In genomic region chr5:87243161-87243877, GRCh38 we compare ENCODE assay signal across 12 cellular contexts. TPM values are rescaled to one million over a fixed set of nuclear protein-coding genes. Genes with fewer than 3 reads are reported as not detected.
DNase-seq lines count a peak whose midpoint lies in the region; ATAC-seq, FAIRE-seq and TF ChIP-seq lines count a peak whose summit lies in the region.
"Had no signal": no experiment of that assay in that cellular context is flagged by ENCODE, and none has a peak within 500 bp of the region (broad histone marks: within the 10 kb centered on the region; RNA-seq: fewer than 3 reads in every experiment).

No MANE protein-coding gene starts in this region.

- intact Hi-C loops in HepG2 (cut with micrococcal nuclease; ENCODE audit: unreplicated experiment) = no loop called here

- TF ChIP-seq POLR2A in HepG2 (IDR thresholded peaks at IDR 0.05; ENCODE audit: insufficient read depth in 1 of 2, low read depth in 2 of 2, low read length in 2 of 2) = no peak

- H3K27ac ChIP-seq in HepG2 (ENCODE audit: extremely low read length, insufficient read depth, low read length) = no peak overlapping the region

- CTCF ChIA-PET in HepG2 (lab: Yijun Ruan, JAX; ENCODE audit: low intra/inter-chr PET ratio, low total read pairs) = no interaction called here

- TF ChIP-seq CTCF in astrocyte of the cerebellum (IDR thresholded peaks at IDR 0.05; ENCODE audit: low read depth, low read length, missing control alignments) (no peak), HepG2 (CRISPR knock-in tag; IDR thresholded peaks at IDR 0.05) (no peak)

- no TSS peak for BruUV-seq in HepG2 (replicated peaks; lab: Mats Ljungman, UMichigan)

- no peaks in the 10 kb centered on the region for H3K36me3 ChIP-seq in HepG2 (replicated peaks in 1 of 2; ENCODE audit: control insufficient read depth in 1 of 2, insufficient read depth in 2 of 2, low read length in 2 of 2)

- in situ Hi-C loops in astrocyte of the cerebellum (cut with HindIII; ENCODE audit: low sequenced_read_pairs) (no loop called here), HepG2 (cut with HindIII; ENCODE audit: extremely low pct_ligation_motif_present, low pct_unique_long_range_greater_than_20kb) (no loop called here)

- no peak for TF ChIP-seq RAD21 in HepG2 (CRISPR knock-in tag; IDR thresholded peaks at IDR 0.05)

- POLR2A ChIA-PET in HepG2 (lab: Yijun Ruan, JAX) = no interaction called here

- H3K9me3 ChIP-seq in HepG2 (ENCODE audit: low read length) = no peaks in the 10 kb centered on the region

- ATAC-seq in HG03442 (IDR thresholded peaks at IDR 0.05; ENCODE audit: unreplicated experiment) (peak; percentile 29), HepG2 (peak; percentile 32; the same call in 1 of the 3 replicates), GM21526 (IDR thresholded peaks at IDR 0.05; ENCODE audit: low FRiP score, unreplicated experiment) (no peak)

- H3K9ac ChIP-seq in HepG2 (ENCODE audit: insufficient read depth, low read depth, low read length) = no peak overlapping the region

- H3K4me3 ChIP-seq in astrocyte of the cerebellum (ENCODE audit: low read depth, low read length) (no peak overlapping the region), HepG2 (replicated peaks in 1 of 3; ENCODE audit: insufficient read depth in 1 of 3, low read depth in 2 of 3, low read length in 3 of 3) (no peak overlapping the region)

- no peak for FAIRE-seq in HepG2 (lab: Jason Lieb, UNC)

- H3K79me2 ChIP-seq in HepG2 (ENCODE audit: insufficient read depth, low read length) = no peaks in the 10 kb centered on the region

- H3K4me1 ChIP-seq in HepG2 (ENCODE audit: insufficient read depth, low read length) = no peaks in the 10 kb centered on the region

- 1% methylated on average over 3 of the region's 3 CpGs for whole genome bisulfite sequencing in HepG2 (ENCODE audit: low lambda C conversion rate)

- no peak for TF ChIP-seq EP300 in HepG2 (IDR thresholded peaks at IDR 0.05; ENCODE audit: low read depth in 2 of 2, low read length in 2 of 2)
- TF ChIP-seq EP300 in HepG2 (CRISPR knock-in tag; IDR thresholded peaks at IDR 0.05; ENCODE audit: borderline replicate concordance) = no peak

- no peaks in the 10 kb centered on the region for H4K20me1 ChIP-seq in HepG2 (ENCODE audit: insufficient read depth, low read length)

- no peak overlapping the region for H3K4me2 ChIP-seq in HepG2 (ENCODE audit: low read depth, low read length)

- DNase-seq in AG08395 (ENCODE audit: low spot score) (peak; percentile 62), astrocyte of the cerebellum (ENCODE audit: low read depth) (peak; percentile 6), HepG2 (ENCODE audit: low spot score) (peak; percentile 6)
- DNase-seq in stimulated activated naive CD4-positive, alpha-beta T cell treated with Interleukin-2 at 50 U/mL for 16 hours (lab: John Stamatoyannopoulos, UW) = no peak
- DNase-seq in stimulated activated CD4-positive, alpha-beta T cell treated with anti-CD3 and anti-CD28 coated beads, Interleukin-2, amount 100 ng/mL, for 48 hours = no peak
- no peak for DNase-seq in NK-92 treated with Interleukin-12 subunit alpha and Interleukin-12 subunit beta, amount 100 ng/mL, for 24 hours (lab: John Stamatoyannopoulos, UW)
- DNase-seq: COR-L47, erythroblast, NCI-H1417 treated with DMSO at 0.1 percent for 48 hours, nephron progenitor cell had no signal

- no peak overlapping the region for H2AFZ ChIP-seq in HepG2 (ENCODE audit: low read length)

- no peaks in the 10 kb centered on the region for H3K27me3 ChIP-seq in HepG2 (ENCODE audit: control insufficient read depth in 1 of 2, insufficient read depth in 2 of 2, low read length in 2 of 2)

TF ChIP-seq in HepG2, 621 proteins besides CTCF, POLR2A, EP300 and RAD21:
- TF ChIP-seq MED13 (CRISPR knock-in tag; IDR thresholded peaks at IDR 0.05) (no peak), FOSL2 (CRISPR knock-in tag; IDR thresholded peaks at IDR 0.05) (0 out of 2 replicates have a peak, but pooled peaks have one; percentile 21)
- TF ChIP-seq, protein P1, sequence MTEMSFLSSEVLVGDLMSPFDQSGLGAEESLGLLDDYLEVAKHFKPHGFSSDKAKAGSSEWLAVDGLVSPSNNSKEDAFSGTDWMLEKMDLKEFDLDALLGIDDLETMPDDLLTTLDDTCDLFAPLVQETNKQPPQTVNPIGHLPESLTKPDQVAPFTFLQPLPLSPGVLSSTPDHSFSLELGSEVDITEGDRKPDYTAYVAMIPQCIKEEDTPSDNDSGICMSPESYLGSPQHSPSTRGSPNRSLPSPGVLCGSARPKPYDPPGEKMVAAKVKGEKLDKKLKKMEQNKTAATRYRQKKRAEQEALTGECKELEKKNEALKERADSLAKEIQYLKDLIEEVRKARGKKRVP (CRISPR knock-in tag; IDR thresholded peaks at IDR 0.05) = no peak
- TF ChIP-seq, protein P2, sequence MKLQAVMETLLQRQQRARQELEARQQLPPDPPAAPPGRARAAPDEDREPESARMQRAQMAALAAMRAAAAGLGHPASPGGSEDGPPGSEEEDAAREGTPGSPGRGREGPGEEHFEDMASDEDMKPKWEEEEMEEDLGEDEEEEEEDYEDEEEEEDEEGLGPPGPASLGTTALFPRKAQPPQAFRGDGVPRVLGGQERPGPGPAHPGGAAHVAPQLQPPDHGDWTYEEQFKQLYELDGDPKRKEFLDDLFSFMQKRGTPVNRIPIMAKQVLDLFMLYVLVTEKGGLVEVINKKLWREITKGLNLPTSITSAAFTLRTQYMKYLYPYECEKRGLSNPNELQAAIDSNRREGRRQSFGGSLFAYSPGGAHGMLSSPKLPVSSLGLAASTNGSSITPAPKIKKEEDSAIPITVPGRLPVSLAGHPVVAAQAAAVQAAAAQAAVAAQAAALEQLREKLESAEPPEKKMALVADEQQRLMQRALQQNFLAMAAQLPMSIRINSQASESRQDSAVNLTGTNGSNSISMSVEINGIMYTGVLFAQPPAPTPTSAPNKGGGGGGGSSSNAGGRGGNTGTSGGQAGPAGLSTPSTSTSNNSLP (IDR thresholded peaks at IDR 0.05; ENCODE audit: low read depth, low read length) = no peak
TF ChIP-seq in HepG2: peak in this region for 1.

RNA-seq across cellular contexts. Expression of gene RASA1, which starts 24.4 kb away (rescaled TPM):
- 19.5 and 23.4 TPM in 2 replicates for total RNA-seq in HepG2 (2016; rRNA removed; fragmentation: Illumina TruSeq; extraction: Trizol)
- total RNA-seq in HepG2 (2016; cell fraction: cytosol; rRNA removed; fragmentation: Illumina TruSeq; extraction: Trizol; ENCODE audit: low read depth) = 4.1 and 4.5 TPM in 2 replicates
- total RNA-seq in HepG2 (2016; cell fraction: insoluble cytoplasmic fraction; rRNA removed; fragmentation: Illumina TruSeq; extraction: Trizol) = 19.3 and 22.1 TPM in 2 replicates
- total RNA-seq in HepG2 (2016; cell fraction: membrane; rRNA removed; fragmentation: Illumina TruSeq; extraction: Trizol) = 6.9 and 8.2 TPM in 2 replicates
- total RNA-seq in HepG2 (2016; cell fraction: nucleus; rRNA removed; fragmentation: Illumina TruSeq; extraction: Trizol) = 22.0 and 22.2 TPM in 2 replicates
- 17.7 and 20.5 TPM in 2 replicates for polyA plus RNA-seq in HepG2 (2011; rRNA removed)
- polyA plus RNA-seq in HepG2 (2011; cell fraction: cytosol; rRNA removed) = 8.3 and 12.5 TPM in 2 replicates
- 16.9 and 18.3 TPM in 2 replicates for polyA plus RNA-seq in HepG2 (2011; cell fraction: nucleus; rRNA removed)
- 13.9 and 17.0 TPM in 2 replicates for polyA plus RNA-seq in HepG2 (2012)
- 0.42 and 0.60 TPM in 2 replicates for polyA plus RNA-seq in HepG2 (2016; cell fraction: cytosol; fragmentation: Illumina TruSeq; extraction: Trizol; ENCODE audit: low read depth)
- 17.7 and 18.8 TPM in 2 replicates for polyA plus RNA-seq in HepG2 (2016; cell fraction: insoluble cytoplasmic fraction; fragmentation: Illumina TruSeq; extraction: Trizol; ENCODE audit: low read depth)
- 2.2 and 2.5 TPM in 2 replicates for polyA plus RNA-seq in HepG2 (2016; cell fraction: membrane; fragmentation: Illumina TruSeq; extraction: Trizol; ENCODE audit: low read depth)
- 18.8 and 21.9 TPM in 2 replicates for polyA plus RNA-seq in HepG2 (2016; cell fraction: nucleus; fragmentation: Illumina TruSeq; extraction: Trizol; ENCODE audit: insufficient read depth, low read depth)
- 9.7 and 11.4 TPM in 2 replicates for polyA minus RNA-seq in HepG2 (2011; rRNA and poly(A)+ RNA removed; ENCODE audit: low replicate concordance)
- 11.5 and 12.7 TPM in 2 replicates for polyA minus RNA-seq in HepG2 (2011; cell fraction: cytosol; rRNA and poly(A)+ RNA removed)
- polyA minus RNA-seq in HepG2 (2011; cell fraction: nucleus; rRNA and poly(A)+ RNA removed) = 45.9 and 50.9 TPM in 2 replicates

Comparison
In these comparisons a context has a peak if more than half of its experiments do, and no peak if none do; other contexts are left out.
1. DNase-seq: peak in AG08395 (single experiment), astrocyte of the cerebellum (single experiment) and HepG2 (single experiment); none in stimulated activated naive CD4-positive, alpha-beta T cell treated with Interleukin-2 at 50 U/mL for 16 hours (single experiment), stimulated activated CD4-positive, alpha-beta T cell treated with anti-CD3 and anti-CD28 coated beads, Interleukin-2, amount 100 ng/mL, for 48 hours (0 of 2) and NK-92 treated with Interleukin-12 subunit alpha and Interleukin-12 subunit beta, amount 100 ng/mL, for 24 hours (single experiment).